ENCODE assay signal across 15 cellular contexts in genomic region chr2:8006626-8007025, GRCh38.
DNase-seq lines count a peak whose midpoint lies in the region; ATAC-seq, FAIRE-seq and TF ChIP-seq lines count a peak whose summit lies in the region.
"Had no signal": no experiment of that assay in that cellular context is flagged by ENCODE, and none has a peak within 500 bp of the region (broad histone marks: within the 10 kb centered on the region; RNA-seq: fewer than 3 reads in every experiment).

No MANE protein-coding gene starts in this region.

- H3K36me3 Mint-ChIP-seq in activated CD8-positive, alpha-beta T cell treated with anti-CD3 and anti-CD28 coated beads, Interleukin-2, amount 10 ng/mL, durations not matched to agents 7 days and 5 days (ENCODE audit: low read depth), result no peaks in the 10 kb centered on the region
- H3K36me3 Mint-ChIP-seq in activated CD8-positive, alpha-beta T cell treated with anti-CD3 and anti-CD28 coated beads for 36 hours (ENCODE audit: low read depth), result no peaks in the 10 kb centered on the region
- H3K36me3 Mint-ChIP-seq in GM23338 (ENCODE audit: low read depth) (no peaks in the 10 kb centered on the region; the same call in 2 of the 3 replicates), osteocyte (ENCODE audit: unreplicated experiment) (no peaks in the 10 kb centered on the region)

- peak; percentile 3 for DNase-seq in activated CD8-positive, alpha-beta T cell treated with anti-CD3 and anti-CD28 coated beads, Interleukin-2, amount 10 ng/mL, durations not matched to agents 7 days and 5 days
- DNase-seq in activated CD8-positive, alpha-beta T cell treated with anti-CD3 and anti-CD28 coated beads for 36 hours, result no peak
- DNase-seq in GM23338 (ENCODE audit: low spot score) (no peak), bronchial epithelial cell (ENCODE audit: low read depth) (peak; percentile 28), osteocyte (ENCODE audit: extremely low spot score, unreplicated experiment) (peak; percentile 21), lower leg skin (ENCODE audit: low spot score in 2 of 2) (no peak)
- DNase-seq: 8988T, NCI-H1436, NCI-H2081, NCI-H510A had no signal

- intact Hi-C loops in activated CD8-positive, alpha-beta T cell treated with anti-CD3 and anti-CD28 coated beads for 36 hours (cut with micrococcal nuclease), result no loop called here
- intact Hi-C loops in lower leg skin (cut with DNase I; ENCODE audit: low total_unique reads), result no loop called here

- CTCF ChIA-PET in activated CD8-positive, alpha-beta T cell treated with anti-CD3 and anti-CD28 coated beads, Interleukin-2, amount 10 ng/mL, durations not matched to agents 7 days and 5 days (lab: Charles Lee), result interaction anchor here (0.9 to 1.2 kb wide), 2 partner anchors 10 to 439 kb away, joined by 3 read pairs; no protein-coding TSS in a partner anchor
- CTCF ChIA-PET in activated CD8-positive, alpha-beta T cell treated with anti-CD3 and anti-CD28 coated beads for 36 hours (lab: Charles Lee), result no interaction called here

- peaks cover 3% of the 10 kb centered on the region; the same call in 1 of the 2 replicates for H3K4me1 ChIP-seq in GM23338 (ENCODE audit: insufficient read depth)
- H3K4me1 ChIP-seq: HAP-1 had no signal

- ATAC-seq in activated CD8-positive, alpha-beta T cell treated with anti-CD3 and anti-CD28 coated beads, Interleukin-2, amount 10 ng/mL, durations not matched to agents 7 days and 5 days, result no peak
- ATAC-seq in activated CD8-positive, alpha-beta T cell treated with anti-CD3 and anti-CD28 coated beads for 36 hours, result no peak
- ATAC-seq in GM23338 (no peak), GM21526 (IDR thresholded peaks at IDR 0.05; ENCODE audit: low FRiP score, unreplicated experiment) (no peak), HG03432 (IDR thresholded peaks at IDR 0.05; ENCODE audit: unreplicated experiment) (no peak)
- ATAC-seq: Panc1, Right ventricle myocardium inferior had no signal

- WGBS in lower leg skin, 2 donors, result 82 to 83% methylated on average over 3 of the region's 3 CpGs

- H2AFZ ChIP-seq in GM23338, result peak overlapping the region; percentile 63; the same call in 1 of the 2 replicates

- H3K27me3 ChIP-seq in GM23338 (ENCODE audit: insufficient read depth), result no peaks in the 10 kb centered on the region
- H3K27me3 ChIP-seq in bronchial epithelial cell (ENCODE audit: control insufficient read depth, insufficient read depth, low read length), result no peaks in the 10 kb centered on the region

- TF ChIP-seq CTCF in activated CD8-positive, alpha-beta T cell treated with anti-CD3 and anti-CD28 coated beads for 36 hours (IDR thresholded peaks at IDR 0.05), result no peak
- TF ChIP-seq CTCF in GM23338 (conservative IDR thresholded peaks at IDR 0.05; ENCODE audit: low read depth in 2 of 2), result no peak
- no peak for TF ChIP-seq CTCF in bronchial epithelial cell (IDR thresholded peaks at IDR 0.05; ENCODE audit: insufficient read depth, low read length, severe bottlenecking)
- TF ChIP-seq CTCF in osteocyte (IDR thresholded peaks at IDR 0.05), result no peak
- TF ChIP-seq CTCF in lower leg skin (IDR thresholded peaks at IDR 0.05), result no peak

- peaks cover 29% of the 10 kb centered on the region; the same call in 1 of the 2 replicates for H3K9me2 ChIP-seq in GM23338 (ENCODE audit: insufficient read depth)

- H3K9me3 Mint-ChIP-seq in activated CD8-positive, alpha-beta T cell treated with anti-CD3 and anti-CD28 coated beads, Interleukin-2, amount 10 ng/mL, durations not matched to agents 7 days and 5 days (ENCODE audit: insufficient read depth), result no peaks in the 10 kb centered on the region
- H3K9me3 Mint-ChIP-seq in activated CD8-positive, alpha-beta T cell treated with anti-CD3 and anti-CD28 coated beads for 36 hours, result no peaks in the 10 kb centered on the region
- no peaks in the 10 kb centered on the region for H3K9me3 Mint-ChIP-seq in GM23338
- no peaks in the 10 kb centered on the region for H3K9me3 Mint-ChIP-seq in osteocyte (ENCODE audit: unreplicated experiment)

- peaks cover 4% of the 10 kb centered on the region for H3K27me3 Mint-ChIP-seq in activated CD8-positive, alpha-beta T cell treated with anti-CD3 and anti-CD28 coated beads, Interleukin-2, amount 10 ng/mL, durations not matched to agents 7 days and 5 days (ENCODE audit: low read depth)
- no peaks in the 10 kb centered on the region for H3K27me3 Mint-ChIP-seq in activated CD8-positive, alpha-beta T cell treated with anti-CD3 and anti-CD28 coated beads for 36 hours
- no peaks in the 10 kb centered on the region for H3K27me3 Mint-ChIP-seq in GM23338 (ENCODE audit: insufficient read depth, low read depth, poor library complexity)
- H3K27me3 Mint-ChIP-seq in osteocyte (ENCODE audit: unreplicated experiment), result no peaks in the 10 kb centered on the region

- no peak for TF ChIP-seq POLR2A in lower leg skin (IDR thresholded peaks at IDR 0.05)

- no peak overlapping the region for H3K4me2 ChIP-seq in GM23338

- no peak overlapping the region for H3K27ac ChIP-seq in GM23338 (ENCODE audit: low read depth)

- FAIRE-seq in bronchial epithelial cell (lab: Jason Lieb, UNC), result no peak

- no peak overlapping the region for H3K4me3 Mint-ChIP-seq in activated CD8-positive, alpha-beta T cell treated with anti-CD3 and anti-CD28 coated beads, Interleukin-2, amount 10 ng/mL, durations not matched to agents 7 days and 5 days
- H3K4me3 Mint-ChIP-seq in activated CD8-positive, alpha-beta T cell treated with anti-CD3 and anti-CD28 coated beads for 36 hours, result no peak overlapping the region
- H3K4me3 Mint-ChIP-seq in GM23338, result no peak overlapping the region
- no peak overlapping the region for H3K4me3 Mint-ChIP-seq in osteocyte (ENCODE audit: unreplicated experiment)

- H3K79me2 ChIP-seq in GM23338 (replicated peaks; ENCODE audit: insufficient read depth), result no peaks in the 10 kb centered on the region

- no peak overlapping the region for H3K27ac Mint-ChIP-seq in activated CD8-positive, alpha-beta T cell treated with anti-CD3 and anti-CD28 coated beads, Interleukin-2, amount 10 ng/mL, durations not matched to agents 7 days and 5 days
- H3K27ac Mint-ChIP-seq in activated CD8-positive, alpha-beta T cell treated with anti-CD3 and anti-CD28 coated beads for 36 hours, result no peak overlapping the region
- H3K27ac Mint-ChIP-seq in GM23338, result no peak overlapping the region
- H3K27ac Mint-ChIP-seq in osteocyte (ENCODE audit: unreplicated experiment), result no peak overlapping the region

- H3F3A ChIP-seq in GM23338 (replicated peaks; ENCODE audit: low read depth), result no peaks in the 10 kb centered on the region

- H3K4me3 ChIP-seq in GM23338 (no peak overlapping the region), bronchial epithelial cell (ENCODE audit: low read depth, low read length) (no peak overlapping the region), lower leg skin (ENCODE audit: low read depth, poor library complexity, severe bottlenecking) (no peak overlapping the region)
- H3K4me3 ChIP-seq: HAP-1 had no signal

- POLR2A ChIA-PET in activated CD8-positive, alpha-beta T cell treated with anti-CD3 and anti-CD28 coated beads, Interleukin-2, amount 10 ng/mL, durations not matched to agents 7 days and 5 days (lab: Charles Lee), result no interaction called here
- POLR2A ChIA-PET in activated CD8-positive, alpha-beta T cell treated with anti-CD3 and anti-CD28 coated beads for 36 hours (lab: Charles Lee), result no interaction called here

- no peaks in the 10 kb centered on the region for H4K20me1 ChIP-seq in GM23338 (replicated peaks; ENCODE audit: insufficient read depth)

- H3K4me1 Mint-ChIP-seq in activated CD8-positive, alpha-beta T cell treated with anti-CD3 and anti-CD28 coated beads, Interleukin-2, amount 10 ng/mL, durations not matched to agents 7 days and 5 days (ENCODE audit: low read depth), result no peaks in the 10 kb centered on the region
- H3K4me1 Mint-ChIP-seq in activated CD8-positive, alpha-beta T cell treated with anti-CD3 and anti-CD28 coated beads for 36 hours (ENCODE audit: low read depth), result peaks cover 7% of the 10 kb centered on the region
- H3K4me1 Mint-ChIP-seq in GM23338 (no peaks in the 10 kb centered on the region; the same call in 1 of the 3 replicates), osteocyte (ENCODE audit: unreplicated experiment) (peaks cover 17% of the 10 kb centered on the region)

- H3K36me3 ChIP-seq in GM23338 (ENCODE audit: insufficient read depth) (no peaks in the 10 kb centered on the region), bronchial epithelial cell (ENCODE audit: control insufficient read depth, insufficient read depth, low read length) (no peaks in the 10 kb centered on the region)
- H3K36me3 ChIP-seq: HAP-1 had no signal

TF ChIP-seq in GM23338, 12 proteins besides CTCF, POLR2A, EP300 and RAD21 (continues in another document):
- TF ChIP-seq EZH2 (IDR thresholded peaks at IDR 0.05; ENCODE audit: low read depth, unreplicated experiment) (no peak), EZH2phosphoT487 (IDR thresholded peaks at IDR 0.05; ENCODE audit: unreplicated experiment) (no peak), CREB1 (CRISPR knock-in tag; IDR thresholded peaks at IDR 0.05; ENCODE audit: low read depth) (no peak), ZNF114 (CRISPR knock-in tag; IDR thresholded peaks at IDR 0.05) (no peak), ZNF331 (CRISPR knock-in tag; IDR thresholded peaks at IDR 0.05; ENCODE audit: low read depth) (no peak), STAT1 (IDR thresholded peaks at IDR 0.05; ENCODE audit: unreplicated experiment) (no peak), REST (IDR thresholded peaks at IDR 0.05; ENCODE audit: unreplicated experiment) (no peak), POLR2AphosphoS5 (IDR thresholded peaks at IDR 0.05; ENCODE audit: low read depth) (no peak)

Comparison
In these comparisons a context has a peak if more than half of its experiments do, and no peak if none do; other contexts are left out.
1. DNase-seq: peak in activated CD8-positive, alpha-beta T cell treated with anti-CD3 and anti-CD28 coated beads, Interleukin-2, amount 10 ng/mL, durations not matched to agents 7 days and 5 days (single experiment), bronchial epithelial cell (single experiment) and osteocyte (single experiment); none in activated CD8-positive, alpha-beta T cell treated with anti-CD3 and anti-CD28 coated beads for 36 hours (single experiment), GM23338 (single experiment) and lower leg skin (0 of 2).